ENCODE assay signal across 15 cellular contexts in the genomic region with DNA sequence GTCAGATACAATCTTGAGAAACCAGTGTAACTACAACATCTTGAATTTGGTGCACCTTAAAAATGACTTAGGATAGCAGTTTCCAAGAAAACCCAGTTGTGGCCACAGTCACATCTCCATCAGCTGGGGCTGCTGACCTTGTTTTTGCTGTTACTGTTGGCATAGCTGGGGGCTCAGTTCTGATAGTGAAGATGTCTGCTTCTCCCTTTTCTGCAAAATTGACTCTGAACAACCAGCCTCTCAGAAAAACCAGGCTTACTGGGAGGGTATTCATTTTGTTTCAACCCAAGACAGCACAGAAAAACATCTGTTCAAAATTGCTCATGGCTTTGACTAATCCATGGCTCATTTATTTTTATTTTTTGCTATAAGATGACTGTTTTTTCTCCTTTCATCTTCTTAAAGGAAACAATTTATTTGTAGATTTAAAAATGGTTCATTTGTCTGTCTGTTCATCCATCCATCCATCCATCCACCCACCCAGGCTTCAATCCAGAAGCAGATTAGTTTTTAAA.
"Had no signal": no experiment of that assay in that cellular context is flagged by ENCODE, and none has a peak within 500 bp of the region (broad histone marks: within the 10 kb centered on the region; RNA-seq: fewer than 3 reads in every experiment).

No MANE protein-coding gene starts in this region.

- H3K27me3 ChIP-seq: neutrophil, upper lobe of right lung had no signal

- H3K27ac ChIP-seq: lower lobe of right lung, neutrophil, upper lobe of right lung had no signal

- DNase-seq: activated CD4-positive, alpha-beta T cell treated with anti-CD3 and anti-CD28 coated beads, Interleukin-2, amount 50 U/mL, for 4 hours; activated CD8-positive, alpha-beta memory T cell treated with anti-CD3 and anti-CD28 coated beads, Interleukin-2, amount 10 ng/mL, durations not matched to agents 7 days and 5 days; activated effector memory CD4-positive, alpha-beta T cell treated with anti-CD3 and anti-CD28 coated beads, Interleukin-2, amount 50 U/mL, for 16 hours; activated T-cell treated with anti-CD3 and anti-CD28 coated beads, Interleukin-2, amount 50 U/mL, for 24 hours; immature natural killer cell; lower lobe of right lung; mucosa of descending colon; naive thymus-derived CD4-positive, alpha-beta T cell; stimulated activated CD4-positive, alpha-beta T cell treated with anti-CD3 and anti-CD28 coated beads, Interleukin-4, amount 100 ng/mL, for 24 hours; stimulated activated naive CD4-positive, alpha-beta T cell treated with Interleukin-2 at 50 U/mL for 16 hours; T-helper 1 cell; T1000; upper lobe of right lung had no signal

- H3K4me3 ChIP-seq: coronary artery, lower lobe of right lung, mucosa of descending colon, upper lobe of right lung had no signal

- H3K36me3 ChIP-seq: lower lobe of right lung, neutrophil, upper lobe of right lung had no signal

- H3K9me3 ChIP-seq: lower lobe of right lung, mucosa of descending colon, neutrophil, upper lobe of right lung had no signal
